In the genomic region with DNA sequence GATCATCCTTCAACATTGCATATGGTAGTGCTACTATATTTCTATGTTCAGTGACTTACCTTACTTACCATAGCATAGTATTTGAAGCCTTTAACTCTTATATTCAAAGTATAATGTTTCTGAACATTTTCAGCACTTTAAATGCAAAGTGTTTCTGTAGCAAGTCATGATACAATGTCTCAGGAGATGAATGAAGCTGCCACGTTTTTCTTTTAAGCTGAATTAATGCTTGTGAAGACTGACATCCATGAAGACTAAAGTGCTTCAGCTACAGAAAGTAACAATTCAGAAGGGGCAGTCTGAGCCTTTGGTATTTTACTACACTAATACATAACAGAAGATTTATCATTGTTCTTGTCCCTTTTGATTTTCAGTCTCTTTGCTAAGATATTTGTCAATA, we compare ENCODE assay signal across 2 cellular contexts.
TF ChIP-seq lines count a peak whose summit lies in the region.

No MANE protein-coding gene starts in this region.

TF ChIP-seq in A549, 52 proteins besides CTCF, POLR2A, EP300 and RAD21:
- TF ChIP-seq CHD4 (IDR thresholded peaks at IDR 0.05; ENCODE audit: borderline replicate concordance) (no peak), SMC3 (IDR thresholded peaks at IDR 0.05) (no peak), ZNF302 (CRISPR knock-in tag; IDR thresholded peaks at IDR 0.05) (no peak), TP53 (CRISPR knock-in tag; IDR thresholded peaks at IDR 0.05) (no peak), FOXS1 (CRISPR knock-in tag; IDR thresholded peaks at IDR 0.05) (no peak)

TF ChIP-seq in neural cell, 6 proteins besides CTCF, POLR2A, EP300 and RAD21:
- TF ChIP-seq POLR2AphosphoS5 (IDR thresholded peaks at IDR 0.05) (peak; percentile 79), EZH2 (IDR thresholded peaks at IDR 0.05; ENCODE audit: borderline replicate concordance, insufficient read depth, low read length, poor library complexity, severe bottlenecking) (no peak)
- TF ChIP-seq, protein P1, sequence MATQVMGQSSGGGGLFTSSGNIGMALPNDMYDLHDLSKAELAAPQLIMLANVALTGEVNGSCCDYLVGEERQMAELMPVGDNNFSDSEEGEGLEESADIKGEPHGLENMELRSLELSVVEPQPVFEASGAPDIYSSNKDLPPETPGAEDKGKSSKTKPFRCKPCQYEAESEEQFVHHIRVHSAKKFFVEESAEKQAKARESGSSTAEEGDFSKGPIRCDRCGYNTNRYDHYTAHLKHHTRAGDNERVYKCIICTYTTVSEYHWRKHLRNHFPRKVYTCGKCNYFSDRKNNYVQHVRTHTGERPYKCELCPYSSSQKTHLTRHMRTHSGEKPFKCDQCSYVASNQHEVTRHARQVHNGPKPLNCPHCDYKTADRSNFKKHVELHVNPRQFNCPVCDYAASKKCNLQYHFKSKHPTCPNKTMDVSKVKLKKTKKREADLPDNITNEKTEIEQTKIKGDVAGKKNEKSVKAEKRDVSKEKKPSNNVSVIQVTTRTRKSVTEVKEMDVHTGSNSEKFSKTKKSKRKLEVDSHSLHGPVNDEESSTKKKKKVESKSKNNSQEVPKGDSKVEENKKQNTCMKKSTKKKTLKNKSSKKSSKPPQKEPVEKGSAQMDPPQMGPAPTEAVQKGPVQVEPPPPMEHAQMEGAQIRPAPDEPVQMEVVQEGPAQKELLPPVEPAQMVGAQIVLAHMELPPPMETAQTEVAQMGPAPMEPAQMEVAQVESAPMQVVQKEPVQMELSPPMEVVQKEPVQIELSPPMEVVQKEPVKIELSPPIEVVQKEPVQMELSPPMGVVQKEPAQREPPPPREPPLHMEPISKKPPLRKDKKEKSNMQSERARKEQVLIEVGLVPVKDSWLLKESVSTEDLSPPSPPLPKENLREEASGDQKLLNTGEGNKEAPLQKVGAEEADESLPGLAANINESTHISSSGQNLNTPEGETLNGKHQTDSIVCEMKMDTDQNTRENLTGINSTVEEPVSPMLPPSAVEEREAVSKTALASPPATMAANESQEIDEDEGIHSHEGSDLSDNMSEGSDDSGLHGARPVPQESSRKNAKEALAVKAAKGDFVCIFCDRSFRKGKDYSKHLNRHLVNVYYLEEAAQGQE (IDR thresholded peaks at IDR 0.05; ENCODE audit: borderline replicate concordance) = peak; percentile 58
